In genomic region chr10:103490986-103491314, GRCh38 we compare ENCODE assay signal across 13 cellular contexts. TPM values are rescaled to one million over a fixed set of nuclear protein-coding genes. Genes with fewer than 3 reads are reported as not detected.
DNase-seq lines count a peak whose midpoint lies in the region; ATAC-seq and TF ChIP-seq lines count a peak whose summit lies in the region.
"Had no signal": no experiment of that assay in that cellular context is flagged by ENCODE, and none has a peak within 500 bp of the region (broad histone marks: within the 10 kb centered on the region; RNA-seq: fewer than 3 reads in every experiment).

No MANE protein-coding gene starts in this region.

- TF ChIP-seq CTCF in natural killer cell (IDR thresholded peaks at IDR 0.05), result no peak

- H3K27ac Mint-ChIP-seq in natural killer cell, result no peak overlapping the region
- H3K27ac Mint-ChIP-seq in natural killer cell treated with Interleukin-12 subunit alpha and Interleukin-12 subunit beta and Interleukin-15 and Interleukin-18, amount 100 ng/mL, for 72 hours, result no peak overlapping the region
- H3K27ac Mint-ChIP-seq in T-helper 17 cell, result no peak overlapping the region

- peak in 2 of 3 donors; percentile 13 to 25 for ATAC-seq in natural killer cell
- ATAC-seq in natural killer cell treated with Interleukin-12 subunit alpha and Interleukin-12 subunit beta and Interleukin-15 and Interleukin-18, amount 100 ng/mL, for 72 hours, result no peak
- ATAC-seq in HG02943 (IDR thresholded peaks at IDR 0.05; ENCODE audit: low read depth, unreplicated experiment), result peak; percentile 20
- peak; percentile 18 for ATAC-seq in T-helper 17 cell
- no peak for ATAC-seq in HG03469 (IDR thresholded peaks at IDR 0.05; ENCODE audit: unreplicated experiment)
- ATAC-seq in HG03039 (IDR thresholded peaks at IDR 0.05; ENCODE audit: unreplicated experiment), result no peak

- H3K27me3 Mint-ChIP-seq in natural killer cell (ENCODE audit: low read depth in 2 of 2) (peaks cover 24 to 36% of the 10 kb centered on the region in 2 donors), T-helper 17 cell (peaks cover 38% of the 10 kb centered on the region)
- peaks cover 22 to 40% of the 10 kb centered on the region in 2 donors for H3K27me3 Mint-ChIP-seq in natural killer cell treated with Interleukin-12 subunit alpha and Interleukin-12 subunit beta and Interleukin-15 and Interleukin-18, amount 100 ng/mL, for 72 hours

- intact Hi-C loops in natural killer cell (cut with micrococcal nuclease), result no loop called here

- DNase-seq in natural killer cell (no peak), T-helper 17 cell (no peak), SHP77 treated with DMSO at 0.1 percent for 48 hours (lab: John Stamatoyannopoulos, UW) (no peak), G401 (ENCODE audit: low spot score) (no peak)
- no peak for DNase-seq in natural killer cell treated with Interleukin-12 subunit alpha and Interleukin-12 subunit beta and Interleukin-15 and Interleukin-18, amount 100 ng/mL, for 72 hours (ENCODE audit: low spot score)
- DNase-seq: sigmoid colon, tibial artery had no signal

- H3K9me3 ChIP-seq in T-helper 17 cell (ENCODE audit: control insufficient read depth, low read length, poor library complexity, severe bottlenecking), result no peaks in the 10 kb centered on the region
- H3K9me3 ChIP-seq: sigmoid colon, tibial artery had no signal

- H3K4me3 Mint-ChIP-seq in natural killer cell, result no peak overlapping the region
- no peak overlapping the region for H3K4me3 Mint-ChIP-seq in natural killer cell treated with Interleukin-12 subunit alpha and Interleukin-12 subunit beta and Interleukin-15 and Interleukin-18, amount 100 ng/mL, for 72 hours
- H3K4me3 Mint-ChIP-seq in T-helper 17 cell, result no peak overlapping the region
- H3K4me3 Mint-ChIP-seq: activated T-cell treated with anti-CD3 and anti-CD28 coated beads, Interleukin-2, amount 50 U/mL, for 4 hours; neural crest cell had no signal

- H3K9me3 Mint-ChIP-seq in natural killer cell, result no peaks in the 10 kb centered on the region
- no peaks in the 10 kb centered on the region for H3K9me3 Mint-ChIP-seq in natural killer cell treated with Interleukin-12 subunit alpha and Interleukin-12 subunit beta and Interleukin-15 and Interleukin-18, amount 100 ng/mL, for 72 hours
- H3K9me3 Mint-ChIP-seq: activated T-cell treated with anti-CD3 and anti-CD28 coated beads, Interleukin-2, amount 50 U/mL, for 4 hours; neural crest cell had no signal

- in situ Hi-C loops in G401 (cut with HindIII; ENCODE audit: low sequenced_read_pairs), result loop anchor here (5.0 kb wide), 1 partner anchor 39 kb away; the partner anchor contains the start of gene CALHM2

- H3K36me3 Mint-ChIP-seq in natural killer cell (no peaks in the 10 kb centered on the region), T-helper 17 cell (ENCODE audit: low read depth) (peaks cover 2% of the 10 kb centered on the region)
- H3K36me3 Mint-ChIP-seq in natural killer cell treated with Interleukin-12 subunit alpha and Interleukin-12 subunit beta and Interleukin-15 and Interleukin-18, amount 100 ng/mL, for 72 hours, result no peaks in the 10 kb centered on the region

- peaks cover 5 to 6% of the 10 kb centered on the region in 2 donors for H3K4me1 Mint-ChIP-seq in natural killer cell
- H3K4me1 Mint-ChIP-seq in natural killer cell treated with Interleukin-12 subunit alpha and Interleukin-12 subunit beta and Interleukin-15 and Interleukin-18, amount 100 ng/mL, for 72 hours (ENCODE audit: low read depth in 2 of 2), result peaks cover 5 to 6% of the 10 kb centered on the region in 2 donors
- peaks cover 22% of the 10 kb centered on the region for H3K4me1 Mint-ChIP-seq in T-helper 17 cell

RNA-seq across cellular contexts. Expression of gene NEURL1, which starts 2.6 kb away (rescaled TPM):
- total RNA-seq in natural killer cell (1 to 10 TPM in 2 of 3 donors, under 1 TPM in 1; 0.95 to 8.5 (median 1.5) TPM), T-helper 17 cell (1 to 10 TPM in 1 of 2 donors, under 1 TPM in 1; 0.50 to 1.1 TPM)
- 1 to 10 TPM; 1.4 to 1.8 TPM for total RNA-seq in natural killer cell treated with Interleukin-12 subunit alpha and Interleukin-12 subunit beta and Interleukin-15 and Interleukin-18, amount 100 ng/mL, for 72 hours
- total RNA-seq in G401 (2014; rRNA removed; shearing (Covaris generic)), result 0.68 and 0.95 TPM in 2 replicates
- total RNA-seq: NCI-H460 had no signal

RNA-seq across cellular contexts. Expression of gene CALHM3, which starts 11.9 kb away (rescaled TPM):
- total RNA-seq in natural killer cell (not detected), T-helper 17 cell (not detected)
- not detected for total RNA-seq in natural killer cell treated with Interleukin-12 subunit alpha and Interleukin-12 subunit beta and Interleukin-15 and Interleukin-18, amount 100 ng/mL, for 72 hours
- not detected in 2 replicates for total RNA-seq in G401 (2014; rRNA removed; shearing (Covaris generic))
- total RNA-seq: activated T-cell treated with anti-CD3 and anti-CD28 coated beads, Interleukin-2, amount 50 U/mL, for 4 hours; NCI-H460; neural crest cell; sigmoid colon had no signal

RNA-seq across cellular contexts. Expression of gene CALHM1, which starts 32.2 kb away (rescaled TPM):
- total RNA-seq in natural killer cell (under 1 TPM in 2 of 3 donors, not detected in 1; 0.23 to 0.57 TPM), T-helper 17 cell (not detected)
- total RNA-seq in natural killer cell treated with Interleukin-12 subunit alpha and Interleukin-12 subunit beta and Interleukin-15 and Interleukin-18, amount 100 ng/mL, for 72 hours, result not detected
- not detected in 2 replicates for total RNA-seq in G401 (2014; rRNA removed; shearing (Covaris generic))
- total RNA-seq: activated T-cell treated with anti-CD3 and anti-CD28 coated beads, Interleukin-2, amount 50 U/mL, for 4 hours; NCI-H460; neural crest cell; sigmoid colon had no signal

RNA-seq across cellular contexts. Expression of gene CALHM2, which starts 38.8 kb away (rescaled TPM):
- total RNA-seq in natural killer cell (10 to 100 TPM; 26.6 to 55.2 (median 37.2) TPM), T-helper 17 cell (10 to 100 TPM; 15.5 to 23.6 TPM)
- total RNA-seq in natural killer cell treated with Interleukin-12 subunit alpha and Interleukin-12 subunit beta and Interleukin-15 and Interleukin-18, amount 100 ng/mL, for 72 hours, result 10 to 100 TPM; 11.2 to 12.7 TPM
- 0.68 and 2.0 TPM in 2 replicates for total RNA-seq in G401 (2014; rRNA removed; shearing (Covaris generic))
- total RNA-seq: neural crest cell had no signal

Comparison
In these comparisons a context has a peak if more than half of its experiments do, and no peak if none do; other contexts are left out.
1. ATAC-seq: peak in natural killer cell (2 of 3), HG02943 (single experiment) and T-helper 17 cell (single experiment); none in natural killer cell treated with Interleukin-12 subunit alpha and Interleukin-12 subunit beta and Interleukin-15 and Interleukin-18, amount 100 ng/mL, for 72 hours (0 of 2), HG03469 (single experiment) and HG03039 (single experiment).